1 cellular context compared by ENCODE assay signal in genomic region chr14:54398028-54398368, GRCh38.
TF ChIP-seq lines count a peak whose summit lies in the region.

No MANE protein-coding gene starts in this region.

TF ChIP-seq in WTC11, 78 proteins besides CTCF, POLR2A, EP300 and RAD21 (continued from another document):
- TF ChIP-seq FOXP4 (CRISPR knock-in tag; IDR thresholded peaks at IDR 0.05) (no peak), NR2C2 (CRISPR knock-in tag; IDR thresholded peaks at IDR 0.05) (no peak), MYBL2 (CRISPR knock-in tag; IDR thresholded peaks at IDR 0.05) (no peak), ZNF232 (CRISPR knock-in tag; IDR thresholded peaks at IDR 0.05) (no peak), ZNF219 (CRISPR knock-in tag; IDR thresholded peaks at IDR 0.05; ENCODE audit: borderline replicate concordance) (no peak), SP1 (CRISPR knock-in tag; conservative IDR thresholded peaks at IDR 0.05) (no peak)
